22 cellular contexts compared by ENCODE assay signal in genomic region chr11:120789391-120789790, GRCh38.
DNase-seq lines count a peak whose midpoint lies in the region; ATAC-seq, FAIRE-seq and TF ChIP-seq lines count a peak whose summit lies in the region.
"Had no signal": no experiment of that assay in that cellular context is flagged by ENCODE, and none has a peak within 500 bp of the region (broad histone marks: within the 10 kb centered on the region; RNA-seq: fewer than 3 reads in every experiment).

No MANE protein-coding gene starts in this region.

- H3K4me3 ChIP-seq in endodermal cell (ENCODE audit: low read length) = no peak overlapping the region
- H3K4me3 ChIP-seq in spleen = no peak overlapping the region
- no peak overlapping the region for H3K4me3 ChIP-seq in left lung
- H3K4me3 ChIP-seq: A549 had no signal

- 87 to 88% methylated on average over 8 to 9 of the region's 9 CpGs for WGBS in endodermal cell (ENCODE audit: insufficient coverage in 1 of 2, insufficient read length in 1 of 2), 2 experiments
- WGBS in spleen, 5 donors = 77 to 84% (median 81%) methylated on average over 9 of the region's 9 CpGs

- no peak overlapping the region for H3K27ac Mint-ChIP-seq in activated CD8-positive, alpha-beta memory T cell treated with anti-CD3 and anti-CD28 coated beads, Interleukin-2, amount 10 ng/mL, durations not matched to agents 7 days and 5 days
- H3K27ac Mint-ChIP-seq in endodermal cell = no peak overlapping the region
- H3K27ac Mint-ChIP-seq: CD4-positive, alpha-beta T cell; H9 had no signal

- H3K4me1 ChIP-seq in endodermal cell (ENCODE audit: control insufficient read depth, insufficient read depth, low read length) (no peaks in the 10 kb centered on the region), spleen (no peaks in the 10 kb centered on the region), left lung (no peaks in the 10 kb centered on the region)
- H3K4me1 ChIP-seq: A549 had no signal

- H3K4me3 Mint-ChIP-seq in activated CD8-positive, alpha-beta memory T cell treated with anti-CD3 and anti-CD28 coated beads, Interleukin-2, amount 10 ng/mL, durations not matched to agents 7 days and 5 days = no peak overlapping the region
- no peak overlapping the region for H3K4me3 Mint-ChIP-seq in endodermal cell
- H3K4me3 Mint-ChIP-seq: CD4-positive, alpha-beta T cell; H9 had no signal

- no peaks in the 10 kb centered on the region for H3K36me3 Mint-ChIP-seq in activated CD8-positive, alpha-beta memory T cell treated with anti-CD3 and anti-CD28 coated beads, Interleukin-2, amount 10 ng/mL, durations not matched to agents 7 days and 5 days
- no peaks in the 10 kb centered on the region for H3K36me3 Mint-ChIP-seq in endodermal cell (ENCODE audit: low read depth)

- no peaks in the 10 kb centered on the region for H3K36me3 ChIP-seq in endodermal cell (ENCODE audit: control insufficient read depth, insufficient read depth, low read length)
- H3K36me3 ChIP-seq in spleen = no peaks in the 10 kb centered on the region
- no peaks in the 10 kb centered on the region for H3K36me3 ChIP-seq in left lung

- no peak overlapping the region for H3K9ac ChIP-seq in endodermal cell (ENCODE audit: extremely low read depth, low read length, poor library complexity, severe bottlenecking)

- no peaks in the 10 kb centered on the region for H3K9me3 Mint-ChIP-seq in activated CD8-positive, alpha-beta memory T cell treated with anti-CD3 and anti-CD28 coated beads, Interleukin-2, amount 10 ng/mL, durations not matched to agents 7 days and 5 days (ENCODE audit: low read depth)
- H3K9me3 Mint-ChIP-seq in endodermal cell = no peaks in the 10 kb centered on the region
- H3K9me3 Mint-ChIP-seq: CD4-positive, alpha-beta T cell; H9 had no signal

- H3K27me3 ChIP-seq in endodermal cell (ENCODE audit: control insufficient read depth, insufficient read depth, low read length, poor library complexity, severe bottlenecking) (peaks cover 12% of the 10 kb centered on the region), spleen (replicated peaks in 1 of 7) (peaks cover 0 to 86% (median 0%) of the 10 kb centered on the region in 7 donors), left lung (peaks cover 0 to 22% of the 10 kb centered on the region in 2 donors)

- H3K9me3 ChIP-seq in endodermal cell (ENCODE audit: control insufficient read depth, low read length) = no peaks in the 10 kb centered on the region
- no peaks in the 10 kb centered on the region for H3K9me3 ChIP-seq in spleen
- peaks cover 0 to 2% of the 10 kb centered on the region in 2 donors for H3K9me3 ChIP-seq in left lung
- H3K9me3 ChIP-seq: A549, Caco-2 had no signal

- TF ChIP-seq POLR2A in GM12892 (IDR thresholded peaks at IDR 0.05; ENCODE audit: low read depth, low read length) (no peak), spleen (IDR thresholded peaks at IDR 0.05) (no peak)

- peak; percentile 24 for FAIRE-seq in GM12892 (lab: Jason Lieb, UNC)
- FAIRE-seq: A549, D721Med, GM19239, H1 had no signal

- peak; percentile 15 for DNase-seq in activated CD8-positive, alpha-beta memory T cell treated with anti-CD3 and anti-CD28 coated beads, Interleukin-2, amount 10 ng/mL, durations not matched to agents 7 days and 5 days
- DNase-seq in activated CD8-positive, alpha-beta memory T cell treated with anti-CD3 and anti-CD28 coated beads, Interleukin-2, amount 50 U/mL, for 48 hours = no peak
- DNase-seq in GM12892 (ENCODE audit: insufficient read length) (no peak), endodermal cell (peak; percentile 10), spleen (peak; percentile 34), DMS153 treated with DMSO at 0.1 percent for 48 hours (lab: John Stamatoyannopoulos, UW; ENCODE audit: unreplicated experiment) (no peak), left lung (no peak)
- DNase-seq: AML-193; CD4-positive, alpha-beta T cell; DMS79; GDM1; H9; IMR-90; KBM-7 had no signal

- H3K4me1 Mint-ChIP-seq in activated CD8-positive, alpha-beta memory T cell treated with anti-CD3 and anti-CD28 coated beads, Interleukin-2, amount 10 ng/mL, durations not matched to agents 7 days and 5 days = no peaks in the 10 kb centered on the region
- H3K4me1 Mint-ChIP-seq in endodermal cell = no peaks in the 10 kb centered on the region
- H3K4me1 Mint-ChIP-seq: H9 had no signal

- H3K27me3 Mint-ChIP-seq in activated CD8-positive, alpha-beta memory T cell treated with anti-CD3 and anti-CD28 coated beads, Interleukin-2, amount 10 ng/mL, durations not matched to agents 7 days and 5 days = peaks cover under 1% of the 10 kb centered on the region
- peaks cover 7% of the 10 kb centered on the region for H3K27me3 Mint-ChIP-seq in endodermal cell (ENCODE audit: insufficient read depth)

- CTCF ChIA-PET in activated CD8-positive, alpha-beta memory T cell treated with anti-CD3 and anti-CD28 coated beads, Interleukin-2, amount 10 ng/mL, durations not matched to agents 7 days and 5 days (lab: Charles Lee) = no interaction called here

- intact Hi-C loops in spleen (cut with DNase I; ENCODE audit: low total_unique reads) (no loop called here), left lung (cut with DNase I) (no loop called here)

- H3K27ac ChIP-seq in endodermal cell (ENCODE audit: low read depth, low read length) (no peak overlapping the region), spleen (no peak overlapping the region), left lung (no peak overlapping the region)
- H3K27ac ChIP-seq: 22Rv1, A549, C4-2B, HL-60 had no signal

- no peak for ATAC-seq in activated CD8-positive, alpha-beta memory T cell treated with anti-CD3 and anti-CD28 coated beads, Interleukin-2, amount 10 ng/mL, durations not matched to agents 7 days and 5 days
- ATAC-seq in left lung = no peak
- ATAC-seq: A549 had no signal

- TF ChIP-seq CTCF in endodermal cell (conservative IDR thresholded peaks at IDR 0.05) = no peak
- TF ChIP-seq CTCF in spleen (IDR thresholded peaks at IDR 0.05 in 8 of 11, conservative IDR thresholded peaks at IDR 0.05 in 3 of 11) = no peak
- TF ChIP-seq CTCF in left lung (IDR thresholded peaks at IDR 0.05) = no peak

Comparison
In these comparisons a context has a peak if more than half of its experiments do, and no peak if none do; other contexts are left out.
1. DNase-seq: peak in activated CD8-positive, alpha-beta memory T cell treated with anti-CD3 and anti-CD28 coated beads, Interleukin-2, amount 10 ng/mL, durations not matched to agents 7 days and 5 days (single experiment), endodermal cell (single experiment) and spleen (single experiment); none in activated CD8-positive, alpha-beta memory T cell treated with anti-CD3 and anti-CD28 coated beads, Interleukin-2, amount 50 U/mL, for 48 hours (single experiment), GM12892 (single experiment), DMS153 treated with DMSO at 0.1 percent for 48 hours (single experiment) and left lung (0 of 2).